Comparison of ENCODE assay signal across 17 cellular contexts in the genomic region with DNA sequence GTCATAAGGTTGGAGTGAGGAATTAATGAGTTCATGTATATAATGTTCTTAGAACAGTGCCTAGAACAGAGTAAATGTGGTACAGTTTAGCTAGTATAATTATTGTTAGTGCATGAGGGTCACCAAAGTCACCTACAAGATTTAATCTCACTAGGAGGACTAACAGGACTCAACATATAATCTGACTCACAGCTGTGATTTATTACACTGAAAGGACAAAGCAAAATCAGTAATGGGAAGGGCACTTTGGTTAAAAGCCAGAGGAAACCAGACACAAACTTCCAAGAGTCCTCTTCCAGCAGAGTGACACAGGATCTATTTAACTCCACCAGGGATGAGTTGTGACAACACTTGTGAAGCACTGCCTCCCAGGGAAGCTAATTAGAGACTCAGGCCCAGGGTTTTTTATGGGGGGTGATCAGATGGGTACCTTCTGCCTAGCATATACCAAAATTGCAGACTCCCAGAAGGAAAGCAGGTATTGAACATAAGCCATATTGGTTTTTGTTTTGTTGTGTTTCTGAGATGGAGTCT.
"Had no signal": no experiment of that assay in that cellular context is flagged by ENCODE, and none has a peak within 500 bp of the region (broad histone marks: within the 10 kb centered on the region; RNA-seq: fewer than 3 reads in every experiment).

No MANE protein-coding gene starts in this region.

- H3K36me3 ChIP-seq: adrenal gland, pancreas, sigmoid colon had no signal

- FAIRE-seq: frontal cortex, pancreas, urothelium cell line had no signal

- ATAC-seq: activated CD4-positive, alpha-beta T cell treated with anti-CD3 and anti-CD28 coated beads for 36 hours; activated T-cell treated with anti-CD3 and anti-CD28 coated beads, Interleukin-2, amount 50 U/mL, for 4 hours; effector memory CD8-positive, alpha-beta T cell; naive thymus-derived CD4-positive, alpha-beta T cell; pancreas had no signal

- H3K27ac ChIP-seq: adrenal gland, epithelial cell of prostate, pancreas, sigmoid colon, VCaP had no signal

- DNase-seq: activated CD4-positive, alpha-beta memory T cell treated with anti-CD3 and anti-CD28 coated beads, Interleukin-2, amount 10 ng/mL, durations not matched to agents 7 days and 5 days; activated CD4-positive, alpha-beta T cell treated with anti-CD3 and anti-CD28 coated beads for 36 hours; activated effector memory CD4-positive, alpha-beta T cell treated with anti-CD3 and anti-CD28 coated beads, Interleukin-2, amount 50 U/mL, for 16 hours; activated T-cell treated with anti-CD3 and anti-CD28 coated beads, Interleukin-2, amount 50 U/mL, for 4 hours; adrenal gland; dermis blood vessel endothelial cell; effector memory CD8-positive, alpha-beta T cell; head of caudate nucleus; naive thymus-derived CD4-positive, alpha-beta T cell; pancreas; sigmoid colon; stimulated activated CD4-positive, alpha-beta T cell treated with anti-CD3 and anti-CD28 coated beads, Interleukin-1b, Interleukin-23, amount 100 ng/mL, for 48 hours had no signal

- H3K9me3 ChIP-seq: adrenal gland, pancreas, sigmoid colon had no signal

- H3K27me3 ChIP-seq: adrenal gland, pancreas, sigmoid colon had no signal

- H3K4me3 ChIP-seq: adrenal gland, lung, pancreas, sigmoid colon had no signal

- H3K4me1 ChIP-seq: adrenal gland, pancreas, sigmoid colon had no signal
